ENCODE assay signal across 22 cellular contexts in genomic region chrX:19198448-19198847, GRCh38.
"Had no signal": no experiment of that assay in that cellular context is flagged by ENCODE, and none has a peak within 500 bp of the region (broad histone marks: within the 10 kb centered on the region; RNA-seq: fewer than 3 reads in every experiment).

No MANE protein-coding gene starts in this region.

- H3K4me1 ChIP-seq: colonic mucosa, gastrocnemius medialis, heart right ventricle, tibial nerve, upper lobe of right lung, vagina had no signal

- H3K27me3 Mint-ChIP-seq: stimulated activated naive CD8-positive, alpha-beta T cell treated with anti-CD3 and anti-CD28 coated beads, Interleukin-15, Interleukin-2, amounts not matched to agents 100 ng/mL and 50 ng/mL, for 24 hours had no signal

- H3K4me3 Mint-ChIP-seq: naive thymus-derived CD4-positive, alpha-beta T cell; neural crest cell; stimulated activated memory B cell treated with anti-CD40 and anti-IgM and Interleukin-4, amounts not matched to agents 10 μg/mL and 1 μg/mL and 100 μg/mL, for 72 hours; stimulated activated naive CD8-positive, alpha-beta T cell treated with anti-CD3 and anti-CD28 coated beads, Interleukin-15, Interleukin-2, amounts not matched to agents 100 ng/mL and 50 ng/mL, for 24 hours had no signal

- H3K9me3 ChIP-seq: colonic mucosa, gastrocnemius medialis, heart right ventricle, tibial nerve, upper lobe of right lung, vagina had no signal

- H3K4me3 ChIP-seq: colonic mucosa, gastrocnemius medialis, heart right ventricle, smooth muscle cell, tibial nerve, upper lobe of right lung, vagina had no signal

- H3K27me3 ChIP-seq: colonic mucosa, gastrocnemius medialis, tibial nerve, upper lobe of right lung, vagina had no signal

- H3K36me3 Mint-ChIP-seq: naive thymus-derived CD4-positive, alpha-beta T cell; stimulated activated memory B cell treated with anti-CD40 and anti-IgM and Interleukin-4, amounts not matched to agents 10 μg/mL and 1 μg/mL and 100 μg/mL, for 72 hours had no signal

- H3K9me3 Mint-ChIP-seq: naive thymus-derived CD4-positive, alpha-beta T cell; neural crest cell; stimulated activated memory B cell treated with anti-CD40 and anti-IgM and Interleukin-4, amounts not matched to agents 10 μg/mL and 1 μg/mL and 100 μg/mL, for 72 hours; stimulated activated naive CD8-positive, alpha-beta T cell treated with anti-CD3 and anti-CD28 coated beads, Interleukin-15, Interleukin-2, amounts not matched to agents 100 ng/mL and 50 ng/mL, for 24 hours had no signal

- H3K36me3 ChIP-seq: colonic mucosa, gastrocnemius medialis, heart right ventricle, tibial nerve, upper lobe of right lung, vagina had no signal

- H3K27ac Mint-ChIP-seq: naive thymus-derived CD4-positive, alpha-beta T cell; stimulated activated memory B cell treated with anti-CD40 and anti-IgM and Interleukin-4, amounts not matched to agents 10 μg/mL and 1 μg/mL and 100 μg/mL, for 72 hours; stimulated activated naive CD8-positive, alpha-beta T cell treated with anti-CD3 and anti-CD28 coated beads, Interleukin-15, Interleukin-2, amounts not matched to agents 100 ng/mL and 50 ng/mL, for 24 hours had no signal

- FAIRE-seq: endometrium had no signal

- H3K4me1 Mint-ChIP-seq: naive thymus-derived CD4-positive, alpha-beta T cell; neural crest cell had no signal

- ATAC-seq: esophagus mucosa; gastrocnemius medialis; heart right ventricle; left lobe of liver; naive thymus-derived CD4-positive, alpha-beta T cell; right cardiac atrium; stimulated activated memory B cell treated with anti-CD40 and anti-IgM and Interleukin-4, amounts not matched to agents 10 μg/mL and 1 μg/mL and 100 μg/mL, for 72 hours; upper lobe of right lung had no signal

- DNase-seq: colonic mucosa; effector CD8-positive, alpha-beta T cell; gastrocnemius medialis; heart right ventricle; hypothalamus; islet precursor cell; mammary epithelial cell; naive thymus-derived CD4-positive, alpha-beta T cell; posterior cingulate gyrus; right cardiac atrium; stimulated activated CD4-positive, alpha-beta T cell treated with anti-CD3 and anti-CD28 coated beads, Interleukin-4, amount 100 ng/mL, for 1 hour; stimulated activated CD8-positive, alpha-beta memory T cell treated with anti-CD3 and anti-CD28 coated beads, Interleukin-4, amount 100 ng/mL, for 48 hours; upper lobe of right lung had no signal
